Comparison of ENCODE assay signal across 32 cellular contexts in the genomic region with DNA sequence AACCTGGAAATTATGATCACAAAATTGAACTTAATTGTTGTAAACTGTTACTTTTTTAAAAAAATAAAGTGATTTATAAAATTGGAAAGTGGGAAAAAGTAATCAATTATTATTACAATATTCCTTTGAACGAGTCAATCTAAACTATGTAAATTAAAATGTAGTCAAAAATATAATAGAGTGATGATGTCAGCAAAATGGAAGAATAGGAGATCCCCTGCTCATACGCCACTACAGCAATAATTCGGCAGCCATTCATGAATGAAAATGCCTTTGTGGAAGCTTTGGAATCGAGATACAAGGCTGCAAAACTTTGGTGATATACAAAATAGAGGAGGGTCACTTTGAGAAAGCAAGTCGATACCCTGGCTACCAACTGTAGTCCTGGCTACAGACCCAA. TPM values are rescaled to one million over a fixed set of nuclear protein-coding genes. Genes with fewer than 3 reads are reported as not detected.
A peak's percentile ranks its signal among the peaks of the same experiment; 100 is the strongest.
DNase-seq lines count a peak whose midpoint lies in the region; ATAC-seq, FAIRE-seq and TF ChIP-seq lines count a peak whose summit lies in the region.
"Had no signal": no experiment of that assay in that cellular context is flagged by ENCODE, and none has a peak within 500 bp of the region (broad histone marks: within the 10 kb centered on the region; RNA-seq: fewer than 3 reads in every experiment).

No MANE protein-coding gene starts in this region.

- in situ Hi-C loops in K562 (cut with MboI) = no loop called here

- H3K9ac ChIP-seq in K562 (ENCODE audit: insufficient read depth in 1 of 2, low read depth in 2 of 2, low read length in 2 of 2) = no peak overlapping the region
- H3K9ac ChIP-seq: BLaER1 had no signal

- POLR2A ChIA-PET in A549 (lab: Yijun Ruan, JAX) = no interaction called here
- POLR2A ChIA-PET in K562 (lab: Yijun Ruan, JAX) = no interaction called here

- H3K27me3 ChIP-seq in K562 (ENCODE audit: control insufficient read depth in 2 of 2, insufficient read depth in 2 of 2, low read length in 2 of 2) = no peaks in the 10 kb centered on the region
- H3K27me3 ChIP-seq in pancreas = no peaks in the 10 kb centered on the region
- H3K27me3 ChIP-seq: BE2C, BLaER1 had no signal

- TF ChIP-seq EP300 in A549 (IDR thresholded peaks at IDR 0.05) (no peak), K562 (IDR thresholded peaks at IDR 0.05; ENCODE audit: low read length) (no peak)

- no peak for DNase-seq in A549 (ENCODE audit: low read depth in 1 of 2, low spot score in 1 of 2)
- DNase-seq in K562 (ENCODE audit: extremely low read depth in 1 of 4, low spot score in 3 of 4) = no peak
- DNase-seq in frontal cortex (ENCODE audit: low spot score in 2 of 2) = no peak
- DNase-seq in pancreas = no peak
- DNase-seq in stimulated activated naive CD8-positive, alpha-beta T cell treated with anti-CD3 and anti-CD28 coated beads, Interleukin-15, amount 100 ng/mL, for 72 hours = no peak
- no peak for DNase-seq in NOMO-1 treated with dmso at 0.1 percent for 144 hours (lab: John Stamatoyannopoulos, UW; ENCODE audit: unreplicated experiment)
- DNase-seq: 8988T; ACHN; BE2C; C1 segment of cervical spinal cord; CD4-positive, alpha-beta memory T cell; CD4-positive, CD25-positive, alpha-beta regulatory T cell; CD8-positive, alpha-beta memory T cell; COR-L47; DMS 273 treated with DMSO at 0.1 percent for 48 hours; DMS153; DMS53; DMS79; DND-41; EL; GDM1 had no signal

- TF ChIP-seq CTCF in A549 (IDR thresholded peaks at IDR 0.05) (no peak), K562 (IDR thresholded peaks at IDR 0.05 in 2 of 3, conservative IDR thresholded peaks at IDR 0.05 in 1 of 3; ENCODE audit: insufficient read depth in 2 of 3, low read depth in 1 of 3, low read length in 3 of 3) (no peak), pancreas (IDR thresholded peaks at IDR 0.05) (no peak)

- H3K27ac Mint-ChIP-seq in stimulated activated naive CD8-positive, alpha-beta T cell treated with anti-CD3 and anti-CD28 coated beads, Interleukin-15, amount 100 ng/mL, for 72 hours = no peak overlapping the region
- H3K27ac Mint-ChIP-seq: CD14-positive monocyte; CD4-positive, alpha-beta memory T cell; CD4-positive, CD25-positive, alpha-beta regulatory T cell; CD8-positive, alpha-beta memory T cell had no signal

- no peaks in the 10 kb centered on the region for H3K9me1 ChIP-seq in K562 (ENCODE audit: control insufficient read depth, insufficient read depth, low read length)

- no peak overlapping the region for H3K27ac ChIP-seq in A549
- no peak overlapping the region for H3K27ac ChIP-seq in K562 (ENCODE audit: extremely low read depth, low read depth, low read length)
- H3K27ac ChIP-seq in pancreas = no peak overlapping the region
- H3K27ac ChIP-seq: BLaER1 had no signal

- intact Hi-C loops in K562 (cut with micrococcal nuclease) (no loop called here), pancreas (cut with DNase I) (no loop called here)

- WGBS in A549 (ENCODE audit: missing lambda C conversion rate) = 12% methylated on average over 5 of the region's 5 CpGs
- WGBS in K562 (ENCODE audit: insufficient coverage, low coverage, missing lambda C conversion rate) = 4% methylated on average over 5 of the region's 5 CpGs
- WGBS in pancreas, 2 donors = 65 to 76% methylated on average over 5 of the region's 5 CpGs

- no peak for TF ChIP-seq POLR2A in A549 (IDR thresholded peaks at IDR 0.05; ENCODE audit: low read length)
- no peak for TF ChIP-seq POLR2A in K562 (conservative IDR thresholded peaks at IDR 0.05)

- H3K36me3 ChIP-seq in K562 (ENCODE audit: control insufficient read depth, insufficient read depth, low read length) (no peaks in the 10 kb centered on the region), pancreas (no peaks in the 10 kb centered on the region)
- H3K36me3 ChIP-seq: BE2C, BLaER1 had no signal

- no peak overlapping the region for H2AFZ ChIP-seq in K562 (ENCODE audit: low read depth, low read length)

- H3K4me3 ChIP-seq in A549 = no peak overlapping the region
- no peak overlapping the region for H3K4me3 ChIP-seq in K562
- H3K4me3 ChIP-seq in pancreas = no peak overlapping the region
- H3K4me3 ChIP-seq: BLaER1, GM12878 had no signal

- no peaks in the 10 kb centered on the region for H3K79me2 ChIP-seq in K562 (ENCODE audit: control insufficient read depth, insufficient read depth, low read length)

- TF ChIP-seq RAD21 in A549 (conservative IDR thresholded peaks at IDR 0.05 in 1 of 2, IDR thresholded peaks at IDR 0.05 in 1 of 2) = no peak
- TF ChIP-seq RAD21 in K562 (CRISPR knock-in tag; conservative IDR thresholded peaks at IDR 0.05 in 1 of 2, IDR thresholded peaks at IDR 0.05 in 1 of 2) = no peak

- FAIRE-seq in A204.1 (lab: Jason Lieb, UNC) (peak; percentile 6), A549 (lab: Jason Lieb, UNC) (no peak), K562 (lab: Jason Lieb, UNC) (no peak), frontal cortex (lab: Jason Lieb, UNC) (peak; percentile 28), pancreas (lab: Jason Lieb, UNC) (no peak)
- FAIRE-seq: GM12878, GM12892, GM18507 had no signal

- H3K4me1 Mint-ChIP-seq in stimulated activated naive CD8-positive, alpha-beta T cell treated with anti-CD3 and anti-CD28 coated beads, Interleukin-15, amount 100 ng/mL, for 72 hours = no peaks in the 10 kb centered on the region
- H3K4me1 Mint-ChIP-seq: CD14-positive monocyte; CD4-positive, alpha-beta memory T cell; CD4-positive, CD25-positive, alpha-beta regulatory T cell; CD8-positive, alpha-beta memory T cell had no signal

- ATAC-seq in A549 (no peak), K562 (no peak), GM19467 (IDR thresholded peaks at IDR 0.05; ENCODE audit: unreplicated experiment) (no peak), pancreas (no peak)
- ATAC-seq in stimulated activated naive CD8-positive, alpha-beta T cell treated with anti-CD3 and anti-CD28 coated beads, Interleukin-15, amount 100 ng/mL, for 72 hours = no peak
- ATAC-seq: GM12878 had no signal

- H3K9me3 ChIP-seq in A549 = 0 out of 3 replicates have a peak, but pooled peaks cover 2% of the 10 kb centered on the region
- H3K9me3 ChIP-seq in K562 (replicated peaks; ENCODE audit: control insufficient read depth, insufficient read depth, low read depth, low read length) = peaks cover under 1% of the 10 kb centered on the region
- no peaks in the 10 kb centered on the region for H3K9me3 ChIP-seq in pancreas
- H3K9me3 ChIP-seq: BE2C, BLaER1 had no signal

- BruUV-seq in K562 (replicated peaks; lab: Mats Ljungman, UMichigan) = no TSS peak

- H3K27me3 Mint-ChIP-seq in stimulated activated naive CD8-positive, alpha-beta T cell treated with anti-CD3 and anti-CD28 coated beads, Interleukin-15, amount 100 ng/mL, for 72 hours = no peaks in the 10 kb centered on the region
- H3K27me3 Mint-ChIP-seq: CD4-positive, alpha-beta memory T cell; CD4-positive, CD25-positive, alpha-beta regulatory T cell; CD8-positive, alpha-beta memory T cell had no signal

- H3K4me2 ChIP-seq in A549 (no peak overlapping the region), K562 (ENCODE audit: insufficient read depth, low read length) (no peak overlapping the region)
- H3K4me2 ChIP-seq: BLaER1 had no signal

- no peaks in the 10 kb centered on the region for H3K4me1 ChIP-seq in A549
- H3K4me1 ChIP-seq in K562 (replicated peaks in 1 of 2; ENCODE audit: control insufficient read depth in 2 of 2, insufficient read depth in 2 of 2, low read length in 2 of 2) = no peaks in the 10 kb centered on the region
- no peaks in the 10 kb centered on the region for H3K4me1 ChIP-seq in pancreas
- H3K4me1 ChIP-seq: BE2C, BLaER1 had no signal

- H3K9me3 Mint-ChIP-seq in stimulated activated naive CD8-positive, alpha-beta T cell treated with anti-CD3 and anti-CD28 coated beads, Interleukin-15, amount 100 ng/mL, for 72 hours = peaks cover 9 to 10% of the 10 kb centered on the region in 2 donors

- CTCF ChIA-PET in A549 (lab: Yijun Ruan, JAX) = no interaction called here
- CTCF ChIA-PET in K562 (lab: Yijun Ruan, JAX; ENCODE audit: low intra/inter-chr PET ratio) = no interaction called here

- no peak overlapping the region for H3K4me3 Mint-ChIP-seq in stimulated activated naive CD8-positive, alpha-beta T cell treated with anti-CD3 and anti-CD28 coated beads, Interleukin-15, amount 100 ng/mL, for 72 hours
- H3K4me3 Mint-ChIP-seq: CD14-positive monocyte; CD4-positive, alpha-beta memory T cell; CD4-positive, CD25-positive, alpha-beta regulatory T cell; CD8-positive, alpha-beta memory T cell had no signal

- no peaks in the 10 kb centered on the region for H4K20me1 ChIP-seq in K562 (replicated peaks; ENCODE audit: control insufficient read depth, insufficient read depth, low read length)
- H4K20me1 ChIP-seq: BLaER1 had no signal

TF ChIP-seq in A549, 52 proteins besides CTCF, POLR2A, EP300 and RAD21 (continues in another document):
- TF ChIP-seq MAFK (IDR thresholded peaks at IDR 0.05; ENCODE audit: partially characterized antibody) = peak; percentile 76

TF ChIP-seq in K562, 482 proteins besides CTCF, POLR2A, EP300 and RAD21 (continues in another document):
- TF ChIP-seq MAFF (IDR thresholded peaks at IDR 0.05; ENCODE audit: low read length) = peak; percentile 49

RNA-seq across cellular contexts. Expression of a gene that starts 36.4 kb away (rescaled TPM):
- 0.03 and 0.04 TPM in 2 replicates for polyA plus RNA-seq in A549 (2011; rRNA removed)
- polyA plus RNA-seq in A549 (2012; cell fraction: cytosol; rRNA removed) = not detected in 2 replicates
- polyA plus RNA-seq in A549 (2012; cell fraction: nucleus; rRNA removed) = not detected in 2 replicates
- not detected in 3 replicates for polyA plus RNA-seq in A549 (2017; fragmentation: RNase III; extraction: RNeasy Plus Mini Kit Qiagen cat#74134 plus additional on column Dnase treatment)
- polyA minus RNA-seq in A549 (2011; rRNA and poly(A)+ RNA removed) = 0.05 TPM in 1 of 2 replicates, not detected in the other
- not detected in 2 replicates for total RNA-seq in K562 (2011; cell fraction: chromatin; rRNA removed; ENCODE audit: low replicate concordance)
- not detected in 2 replicates for total RNA-seq in K562 (2011; cell fraction: nucleolus; rRNA removed)
- total RNA-seq in K562 (2011; cell fraction: nucleoplasm; rRNA removed) = not detected in 2 replicates
- total RNA-seq in K562 (2014; rRNA removed) = not detected in 2 replicates
- total RNA-seq in K562 (2014; rRNA removed; fragmentation: Illumina TruSeq; extraction: Trizol) = not detected in 2 replicates
- total RNA-seq in K562 (2015; rRNA removed; fragmentation: Illumina TruSeq; extraction: Trizol) = not detected in 2 replicates
- total RNA-seq in K562 (2021) = not detected in 2 replicates
- polyA plus RNA-seq in K562 (2011; rRNA removed) = not detected in 2 replicates
- not detected in 2 replicates for polyA plus RNA-seq in K562 (2011; cell fraction: cytosol; rRNA removed)
- polyA plus RNA-seq in K562 (2011; cell fraction: nucleus; rRNA removed) = not detected in 2 replicates
- polyA plus RNA-seq in K562 (2012) = not detected in 2 replicates
- not detected in 2 replicates for polyA plus RNA-seq in K562 (2014; fragmentation: Illumina TruSeq; extraction: Trizol)
- not detected for polyA plus RNA-seq in K562 (2014; fragmentation: Nextera tagmentation; extraction: Ambion mirVana)
- polyA plus RNA-seq in K562 (2014; rRNA removed) = not detected in 2 replicates
- not detected in 2 replicates for polyA minus RNA-seq in K562 (2011; rRNA and poly(A)+ RNA removed)
- polyA minus RNA-seq in K562 (2011; cell fraction: cytosol; rRNA and poly(A)+ RNA removed) = not detected in 2 replicates
- not detected in 2 replicates for polyA minus RNA-seq in K562 (2011; cell fraction: nucleus; rRNA and poly(A)+ RNA removed)
- 6.1 TPM for total RNA-seq in frontal cortex
- not detected for total RNA-seq in pancreas
- polyA plus RNA-seq in pancreas = under 1 TPM in 1 of 2 donors, not detected in 1; 0.31 TPM
- total RNA-seq: A673; CD4-positive, alpha-beta memory T cell; CD4-positive, CD25-positive, alpha-beta regulatory T cell; CD8-positive, alpha-beta memory T cell; Daoy; G401 had no signal
- polyA plus RNA-seq: AG04450; CD14-positive monocyte; CD4-positive, alpha-beta memory T cell; CD4-positive, CD25-positive, alpha-beta regulatory T cell; CD8-positive, alpha-beta memory T cell had no signal
